ENCODE assay signal across 17 cellular contexts in genomic region chr4:113503691-113504090, GRCh38.
DNase-seq lines count a peak whose midpoint lies in the region; ATAC-seq, FAIRE-seq and TF ChIP-seq lines count a peak whose summit lies in the region.
"Had no signal": no experiment of that assay in that cellular context is flagged by ENCODE, and none has a peak within 500 bp of the region (broad histone marks: within the 10 kb centered on the region; RNA-seq: fewer than 3 reads in every experiment).

No MANE protein-coding gene starts in this region.

- H3K4me3 ChIP-seq in left ventricle myocardium inferior = no peak overlapping the region
- no peak overlapping the region for H3K4me3 ChIP-seq in fibroblast of the aortic adventitia (ENCODE audit: low read depth, low read length)
- H3K4me3 ChIP-seq: GM23338 had no signal

- H3K9me3 ChIP-seq in left ventricle myocardium inferior (replicated peaks) = no peaks in the 10 kb centered on the region

- H3K27me3 ChIP-seq in left ventricle myocardium inferior (ENCODE audit: low read depth) = no peaks in the 10 kb centered on the region

- intact Hi-C loops in left ventricle myocardium inferior (cut with micrococcal nuclease) = no loop called here
- intact Hi-C loops in Right ventricle myocardium inferior (cut with DNase I) = loop anchor here (10.0 kb wide), 1 partner anchor 49 kb away; no protein-coding TSS in a partner anchor

- peaks cover 20% of the 10 kb centered on the region for H3K36me3 ChIP-seq in left ventricle myocardium inferior

- TF ChIP-seq CTCF in left ventricle myocardium inferior (IDR thresholded peaks at IDR 0.05; ENCODE audit: borderline replicate concordance) = no peak
- TF ChIP-seq CTCF in fibroblast of the aortic adventitia (IDR thresholded peaks at IDR 0.05; ENCODE audit: insufficient read depth, low read length) = no peak
- no peak for TF ChIP-seq CTCF in GM20000 (IDR thresholded peaks at IDR 0.05; ENCODE audit: extremely low read depth, missing control alignments)

- FAIRE-seq in urothelium cell line (lab: Jason Lieb, UNC) = peak; percentile 13
- FAIRE-seq: GM12892 had no signal

- no peak for DNase-seq in left ventricle myocardium inferior
- DNase-seq in Right ventricle myocardium inferior (ENCODE audit: missing footprints) = no peak
- DNase-seq in SK-MEL-5 (ENCODE audit: low read depth, low spot score) = peak; percentile 59
- DNase-seq in fibroblast of the aortic adventitia (ENCODE audit: low read depth) = peak; percentile 20
- DNase-seq in urothelium cell line (ENCODE audit: low spot score) = no peak
- no peak for DNase-seq in GM20000 (ENCODE audit: low spot score)
- DNase-seq: C1 segment of cervical spinal cord; Calu3; CD4-positive, alpha-beta memory T cell; COR-L47; DMS153; DND-41; H9 had no signal

- H3K27ac ChIP-seq in left ventricle myocardium inferior (replicated peaks) = peak overlapping the region; percentile 64

- ATAC-seq in Right ventricle myocardium inferior (no peak), GM21423 (IDR thresholded peaks at IDR 0.05; ENCODE audit: unreplicated experiment) (no peak)
- ATAC-seq: GM23338, HCT116 had no signal

- H3K4me1 ChIP-seq in left ventricle myocardium inferior = peaks cover 68% of the 10 kb centered on the region

- in situ Hi-C loops in SK-MEL-5 (cut with HindIII; ENCODE audit: low pct_unique_long_range_greater_than_20kb, low sequenced_read_pairs) = no loop called here

Comparison
In these comparisons a context has a peak if more than half of its experiments do, and no peak if none do; other contexts are left out.
1. DNase-seq: peak in SK-MEL-5 (single experiment) and fibroblast of the aortic adventitia (single experiment); none in left ventricle myocardium inferior (single experiment), Right ventricle myocardium inferior (single experiment), urothelium cell line (single experiment) and GM20000 (single experiment).